In the genomic region with DNA sequence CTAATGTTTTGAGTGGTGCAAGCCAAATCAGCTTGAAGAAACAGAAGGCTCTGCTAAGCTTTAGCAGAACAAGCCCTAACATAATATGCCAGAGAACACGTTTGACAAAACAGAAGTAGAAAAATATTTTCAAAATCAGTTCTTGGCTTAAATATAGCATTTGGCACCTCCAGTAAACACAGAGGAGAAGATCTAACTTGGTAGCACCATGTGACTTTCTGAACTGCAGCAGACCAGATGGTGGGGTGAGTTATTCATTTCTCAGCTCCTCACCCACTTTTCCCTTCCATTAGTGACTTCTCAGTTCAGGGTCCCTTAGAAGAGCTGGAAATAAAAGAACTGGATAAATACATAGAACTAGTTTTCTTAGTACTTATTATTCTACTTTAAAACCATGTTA, we compare ENCODE assay signal across 15 cellular contexts.
"Had no signal": no experiment of that assay in that cellular context is flagged by ENCODE, and none has a peak within 500 bp of the region (broad histone marks: within the 10 kb centered on the region; RNA-seq: fewer than 3 reads in every experiment).

No MANE protein-coding gene starts in this region.

- H3K9me3 ChIP-seq: colonic mucosa had no signal

- H3K36me3 ChIP-seq: colonic mucosa had no signal

- H3K27me3 ChIP-seq: body of pancreas, colonic mucosa, hepatocyte had no signal

- H3K4me3 ChIP-seq: body of pancreas, colonic mucosa, hepatocyte had no signal

- DNase-seq: activated CD4-positive, alpha-beta T cell treated with anti-CD3 and anti-CD28 coated beads, Interleukin-2, amount 50 U/mL, for 1 hour; activated CD4-positive, CD25-positive, alpha-beta regulatory T cell treated with anti-CD3 and anti-CD28 coated beads, Interleukin-2, amount 50 U/mL, for 72 hours; activated CD8-positive, alpha-beta memory T cell treated with anti-CD3 and anti-CD28 coated beads for 24 hours; activated CD8-positive, alpha-beta memory T cell treated with anti-CD3 and anti-CD28 coated beads, Interleukin-2, amount 50 U/mL, for 48 hours; activated T-cell treated with anti-CD3 and anti-CD28 coated beads, Interleukin-2, amount 50 U/mL, for 48 hours; body of pancreas; colonic mucosa; erythroblast; left colon; midbrain; stimulated activated CD4-positive, alpha-beta T cell treated with anti-CD3 and anti-CD28 coated beads, Interleukin-12 subunit alpha, Interleukin-12 subunit beta, amount 100 ng/mL, for 4 hours; stimulated activated CD4-positive, alpha-beta T cell treated with anti-CD3 and anti-CD28 coated beads, Interleukin-2, amount 100 ng/mL, for 24 hours; stimulated activated naive CD8-positive, alpha-beta T cell treated with anti-CD3 and anti-CD28 coated beads, Interleukin-15, Interleukin-2, amounts not matched to agents 100 U/mL and 50 U/mL, for 24 hours; trophoblast cell had no signal

- H2AFZ ChIP-seq: hepatocyte had no signal

- H3K4me1 ChIP-seq: colonic mucosa had no signal

- H3K27ac ChIP-seq: body of pancreas, colonic mucosa, hepatocyte had no signal

- H3K4me2 ChIP-seq: hepatocyte had no signal
